In genomic region chr1:54327386-54328116, GRCh38 we compare ENCODE assay signal across 10 cellular contexts.
DNase-seq lines count a peak whose midpoint lies in the region; ATAC-seq and TF ChIP-seq lines count a peak whose summit lies in the region.
"Had no signal": no experiment of that assay in that cellular context is flagged by ENCODE, and none has a peak within 500 bp of the region (broad histone marks: within the 10 kb centered on the region; RNA-seq: fewer than 3 reads in every experiment).

No MANE protein-coding gene starts in this region.

- H3K4me3 ChIP-seq in right cardiac atrium (ENCODE audit: low read length) (no peak overlapping the region), right atrium auricular region (no peak overlapping the region), astrocyte of the spinal cord (ENCODE audit: low read depth, low read length) (no peak overlapping the region), mesendoderm (ENCODE audit: low read length) (no peak overlapping the region), vagina (no peak overlapping the region)

- peaks cover 60% of the 10 kb centered on the region for H3K79me1 ChIP-seq in mesendoderm (ENCODE audit: low read length)

- no peak overlapping the region for H4K8ac ChIP-seq in mesendoderm (ENCODE audit: low read depth, low read length)

- no peak for DNase-seq in right cardiac atrium
- DNase-seq in right atrium auricular region (ENCODE audit: low spot score): no peak
- peak; percentile 35 for DNase-seq in astrocyte of the spinal cord (ENCODE audit: low read depth, low spot score)
- DNase-seq in mesendoderm: no peak
- DNase-seq in vagina (ENCODE audit: extremely low spot score in 2 of 2): no peak
- no peak for DNase-seq in ecto neural progenitor cell (ENCODE audit: low spot score)
- no peak for DNase-seq in activated CD4-positive, CD25-positive, alpha-beta regulatory T cell treated with anti-CD3 and anti-CD28 coated beads, Interleukin-2, amount 50 U/mL, for 72 hours
- DNase-seq: activated gamma-delta T cell; stimulated activated CD4-positive, alpha-beta T cell treated with anti-CD3 and anti-CD28 coated beads, Interleukin-4, amount 100 ng/mL, for 1 hour had no signal

- no peaks in the 10 kb centered on the region for H3K27me3 ChIP-seq in right cardiac atrium (ENCODE audit: control insufficient read depth, insufficient read depth)
- no peaks in the 10 kb centered on the region for H3K27me3 ChIP-seq in right atrium auricular region
- no peaks in the 10 kb centered on the region for H3K27me3 ChIP-seq in mesendoderm (ENCODE audit: insufficient read depth, low read length, poor library complexity)
- no peaks in the 10 kb centered on the region for H3K27me3 ChIP-seq in vagina

- 54% methylated on average over 15 of the region's 15 CpGs for WGBS in right cardiac atrium
- no CpG with 5 or more reads among the region's 15 CpGs for WGBS in mesendoderm (ENCODE audit: extremely low coverage, insufficient coverage, low lambda C conversion rate)

- intact Hi-C loops in right cardiac atrium (cut with DNase I) (loop anchor here in 1 of 4 donors (10.0 kb wide), 1 partner anchor 77 kb away; the partner anchor contains the start of gene SSBP3), vagina (cut with DNase I) (loop anchor here (5.0 to 10.0 kb wide), 2 partner anchors 55 to 77 kb away; partner anchors contain the start of gene SSBP3)

- H2BK5ac ChIP-seq in mesendoderm (ENCODE audit: low read length): no peak overlapping the region

- peak overlapping the region; percentile 17 for H3K9ac ChIP-seq in mesendoderm (ENCODE audit: low read length)

- H3K4me1 ChIP-seq in right cardiac atrium (ENCODE audit: control insufficient read depth, insufficient read depth, low read length) (peaks cover 57% of the 10 kb centered on the region), right atrium auricular region (peaks cover 0 to 93% of the 10 kb centered on the region in 2 donors), mesendoderm (ENCODE audit: control insufficient read depth, low read depth, low read length) (peaks cover 56% of the 10 kb centered on the region), vagina (peaks cover 99% of the 10 kb centered on the region)

- no peak overlapping the region for H2AK5ac ChIP-seq in mesendoderm (ENCODE audit: low read length)

- TF ChIP-seq CTCF in right atrium auricular region (IDR thresholded peaks at IDR 0.05) (no peak), astrocyte of the spinal cord (IDR thresholded peaks at IDR 0.05; ENCODE audit: low read depth, low read length) (no peak), vagina (IDR thresholded peaks at IDR 0.05) (no peak)

- H2BK15ac ChIP-seq in mesendoderm (replicated peaks; ENCODE audit: low read depth): no peak overlapping the region

- H3K36me3 ChIP-seq in right atrium auricular region (no peaks in the 10 kb centered on the region), mesendoderm (ENCODE audit: control insufficient read depth, insufficient read depth, low read length) (no peaks in the 10 kb centered on the region), vagina (no peaks in the 10 kb centered on the region)

- H3K79me2 ChIP-seq in mesendoderm (ENCODE audit: control insufficient read depth, insufficient read depth, low read length): peaks cover 93% of the 10 kb centered on the region

- H3K4ac ChIP-seq in mesendoderm (ENCODE audit: low read depth, low read length): no peak overlapping the region

- H2BK120ac ChIP-seq in mesendoderm (ENCODE audit: low read depth, low read length): no peak overlapping the region

- ATAC-seq in right cardiac atrium: no peak
- no peak for ATAC-seq in HG03095 (IDR thresholded peaks at IDR 0.05; ENCODE audit: unreplicated experiment)

- no peak overlapping the region for H3K18ac ChIP-seq in mesendoderm (ENCODE audit: low read length)

- in situ Hi-C loops in astrocyte of the spinal cord (cut with HindIII; ENCODE audit: low sequenced_read_pairs): no loop called here

- no peak for TF ChIP-seq POLR2A in vagina (IDR thresholded peaks at IDR 0.05)

- no peak overlapping the region for H4K5ac ChIP-seq in mesendoderm (ENCODE audit: low read length)

- no peak overlapping the region for H3K56ac ChIP-seq in mesendoderm (ENCODE audit: low read length)

- H3K9me3 ChIP-seq in right cardiac atrium (ENCODE audit: control insufficient read depth, low read length) (no peaks in the 10 kb centered on the region), right atrium auricular region (no peaks in the 10 kb centered on the region), vagina (no peaks in the 10 kb centered on the region)

- no peak overlapping the region for H3K4me2 ChIP-seq in mesendoderm (ENCODE audit: low read length)

- H3K27ac ChIP-seq in right cardiac atrium (ENCODE audit: low read length) (peak overlapping the region; percentile 55), right atrium auricular region (peak overlapping the region in 1 of 2 donors; percentile 7), mesendoderm (ENCODE audit: low read depth, low read length) (no peak overlapping the region), vagina (peak overlapping the region; percentile 74)

- H3K23ac ChIP-seq in mesendoderm (ENCODE audit: low read length): peak overlapping the region; percentile 67
